In genomic region chr19:4324228-4324627, GRCh38 we compare ENCODE assay signal across 5 cellular contexts. TPM values are rescaled to one million over a fixed set of nuclear protein-coding genes. Genes with fewer than 3 reads are reported as not detected.
"Had no signal": no experiment of that assay in that cellular context is flagged by ENCODE, and none has a peak within 500 bp of the region (broad histone marks: within the 10 kb centered on the region; RNA-seq: fewer than 3 reads in every experiment).

No MANE protein-coding gene starts in this region.

- H3K4me3 ChIP-seq: GM23248 had no signal

- H3K27ac Mint-ChIP-seq: H9 had no signal

- H3K4me3 Mint-ChIP-seq: H9 had no signal

- H3K27ac ChIP-seq: GM23248 had no signal

- DNase-seq: GM23248, H9, HCEC 1CT, IMR-90 had no signal

RNA-seq across cellular contexts. Expression of gene TMIGD2, which starts 22.0 kb away (rescaled TPM):
- total RNA-seq: GM23248, HT-29, IMR-90 had no signal
- polyA plus RNA-seq: GM23248, IMR-90 had no signal

RNA-seq across cellular contexts. Expression of gene SHD, which starts 45.2 kb away (rescaled TPM):
- total RNA-seq: GM23248, IMR-90 had no signal
- polyA plus RNA-seq: GM23248, IMR-90 had no signal
